ENCODE assay signal across 1 cellular context in the genomic region with DNA sequence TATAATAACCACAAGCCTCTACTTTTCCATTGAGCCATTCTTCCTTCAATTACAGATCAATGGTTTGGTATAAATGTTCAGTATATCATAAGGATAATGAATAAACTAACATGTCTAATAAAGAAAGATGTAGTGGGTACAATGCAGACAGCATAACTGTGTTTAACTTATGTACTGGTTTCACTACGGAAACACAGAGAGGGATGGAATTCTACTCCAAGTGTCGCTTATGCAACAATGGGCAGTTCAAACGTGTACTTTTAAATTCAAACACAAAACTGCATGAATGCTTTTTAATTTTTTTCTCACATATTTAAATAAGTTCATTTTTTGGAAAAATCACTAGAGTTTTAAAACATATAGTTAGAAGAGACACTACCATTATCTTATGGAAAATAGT.
A peak's percentile ranks its signal among the peaks of the same experiment; 100 is the strongest.
TF ChIP-seq lines count a peak whose summit lies in the region.

No MANE protein-coding gene starts in this region.

TF ChIP-seq in HepG2, 621 proteins besides CTCF, POLR2A, EP300 and RAD21 (continued from another document):
- TF ChIP-seq, protein P1, sequence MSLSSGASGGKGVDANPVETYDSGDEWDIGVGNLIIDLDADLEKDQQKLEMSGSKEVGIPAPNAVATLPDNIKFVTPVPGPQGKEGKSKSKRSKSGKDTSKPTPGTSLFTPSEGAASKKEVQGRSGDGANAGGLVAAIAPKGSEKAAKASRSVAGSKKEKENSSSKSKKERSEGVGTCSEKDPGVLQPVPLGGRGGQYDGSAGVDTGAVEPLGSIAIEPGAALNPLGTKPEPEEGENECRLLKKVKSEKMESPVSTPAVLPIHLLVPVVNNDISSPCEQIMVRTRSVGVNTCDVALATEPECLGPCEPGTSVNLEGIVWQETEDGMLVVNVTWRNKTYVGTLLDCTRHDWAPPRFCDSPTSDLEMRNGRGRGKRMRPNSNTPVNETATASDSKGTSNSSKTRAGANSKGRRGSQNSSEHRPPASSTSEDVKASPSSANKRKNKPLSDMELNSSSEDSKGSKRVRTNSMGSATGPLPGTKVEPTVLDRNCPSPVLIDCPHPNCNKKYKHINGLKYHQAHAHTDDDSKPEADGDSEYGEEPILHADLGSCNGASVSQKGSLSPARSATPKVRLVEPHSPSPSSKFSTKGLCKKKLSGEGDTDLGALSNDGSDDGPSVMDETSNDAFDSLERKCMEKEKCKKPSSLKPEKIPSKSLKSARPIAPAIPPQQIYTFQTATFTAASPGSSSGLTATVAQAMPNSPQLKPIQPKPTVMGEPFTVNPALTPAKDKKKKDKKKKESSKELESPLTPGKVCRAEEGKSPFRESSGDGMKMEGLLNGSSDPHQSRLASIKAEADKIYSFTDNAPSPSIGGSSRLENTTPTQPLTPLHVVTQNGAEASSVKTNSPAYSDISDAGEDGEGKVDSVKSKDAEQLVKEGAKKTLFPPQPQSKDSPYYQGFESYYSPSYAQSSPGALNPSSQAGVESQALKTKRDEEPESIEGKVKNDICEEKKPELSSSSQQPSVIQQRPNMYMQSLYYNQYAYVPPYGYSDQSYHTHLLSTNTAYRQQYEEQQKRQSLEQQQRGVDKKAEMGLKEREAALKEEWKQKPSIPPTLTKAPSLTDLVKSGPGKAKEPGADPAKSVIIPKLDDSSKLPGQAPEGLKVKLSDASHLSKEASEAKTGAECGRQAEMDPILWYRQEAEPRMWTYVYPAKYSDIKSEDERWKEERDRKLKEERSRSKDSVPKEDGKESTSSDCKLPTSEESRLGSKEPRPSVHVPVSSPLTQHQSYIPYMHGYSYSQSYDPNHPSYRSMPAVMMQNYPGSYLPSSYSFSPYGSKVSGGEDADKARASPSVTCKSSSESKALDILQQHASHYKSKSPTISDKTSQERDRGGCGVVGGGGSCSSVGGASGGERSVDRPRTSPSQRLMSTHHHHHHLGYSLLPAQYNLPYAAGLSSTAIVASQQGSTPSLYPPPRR (CRISPR knock-in tag; IDR thresholded peaks at IDR 0.05; ENCODE audit: borderline replicate concordance), result no peak
- TF ChIP-seq ZNF383 (CRISPR knock-in tag; IDR thresholded peaks at IDR 0.05; ENCODE audit: borderline replicate concordance), result no peak
- TF ChIP-seq ZBTB38 (CRISPR knock-in tag; IDR thresholded peaks at IDR 0.05), result no peak
- 0 out of 2 replicates have a peak, but pooled peaks have one; percentile 38 for TF ChIP-seq POGZ (CRISPR knock-in tag; IDR thresholded peaks at IDR 0.05)
- TF ChIP-seq, protein P2, sequence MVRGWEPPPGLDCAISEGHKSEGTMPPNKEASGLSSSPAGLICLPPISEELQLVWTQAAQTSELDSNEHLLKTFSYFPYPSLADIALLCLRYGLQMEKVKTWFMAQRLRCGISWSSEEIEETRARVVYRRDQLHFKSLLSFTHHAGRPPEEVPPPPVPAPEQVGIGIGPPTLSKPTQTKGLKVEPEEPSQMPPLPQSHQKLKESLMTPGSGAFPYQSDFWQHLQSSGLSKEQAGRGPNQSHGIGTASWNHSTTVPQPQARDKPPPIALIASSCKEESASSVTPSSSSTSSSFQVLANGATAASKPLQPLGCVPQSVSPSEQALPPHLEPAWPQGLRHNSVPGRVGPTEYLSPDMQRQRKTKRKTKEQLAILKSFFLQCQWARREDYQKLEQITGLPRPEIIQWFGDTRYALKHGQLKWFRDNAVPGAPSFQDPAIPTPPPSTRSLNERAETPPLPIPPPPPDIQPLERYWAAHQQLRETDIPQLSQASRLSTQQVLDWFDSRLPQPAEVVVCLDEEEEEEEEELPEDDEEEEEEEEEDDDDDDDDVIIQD (CRISPR knock-in tag; IDR thresholded peaks at IDR 0.05; ENCODE audit: low read depth), result peak; percentile 60; the same call in 1 of the 2 replicates
- 0 out of 2 replicates have a peak, but pooled peaks have one; percentile 23 for TF ChIP-seq FOXA3 (CRISPR knock-in tag; IDR thresholded peaks at IDR 0.05)
- no peak for TF ChIP-seq GATAD2A (CRISPR knock-in tag; IDR thresholded peaks at IDR 0.05)
- TF ChIP-seq, protein P3, sequence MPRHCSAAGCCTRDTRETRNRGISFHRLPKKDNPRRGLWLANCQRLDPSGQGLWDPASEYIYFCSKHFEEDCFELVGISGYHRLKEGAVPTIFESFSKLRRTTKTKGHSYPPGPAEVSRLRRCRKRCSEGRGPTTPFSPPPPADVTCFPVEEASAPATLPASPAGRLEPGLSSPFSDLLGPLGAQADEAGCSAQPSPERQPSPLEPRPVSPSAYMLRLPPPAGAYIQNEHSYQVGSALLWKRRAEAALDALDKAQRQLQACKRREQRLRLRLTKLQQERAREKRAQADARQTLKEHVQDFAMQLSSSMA (CRISPR knock-in tag; IDR thresholded peaks at IDR 0.05), result no peak
- peak; percentile 19; the same call in 1 of the 2 replicates for TF ChIP-seq ZNF644 (CRISPR knock-in tag; IDR thresholded peaks at IDR 0.05; ENCODE audit: low read depth)
- TF ChIP-seq, protein P4, sequence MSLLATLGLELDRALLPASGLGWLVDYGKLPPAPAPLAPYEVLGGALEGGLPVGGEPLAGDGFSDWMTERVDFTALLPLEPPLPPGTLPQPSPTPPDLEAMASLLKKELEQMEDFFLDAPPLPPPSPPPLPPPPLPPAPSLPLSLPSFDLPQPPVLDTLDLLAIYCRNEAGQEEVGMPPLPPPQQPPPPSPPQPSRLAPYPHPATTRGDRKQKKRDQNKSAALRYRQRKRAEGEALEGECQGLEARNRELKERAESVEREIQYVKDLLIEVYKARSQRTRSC (CRISPR knock-in tag; IDR thresholded peaks at IDR 0.05; ENCODE audit: low read depth), result no peak
- no peak for TF ChIP-seq ATF7-NPFF (CRISPR knock-in tag; IDR thresholded peaks at IDR 0.05; ENCODE audit: low read depth)
- TF ChIP-seq HMG20A (CRISPR knock-in tag; IDR thresholded peaks at IDR 0.05; ENCODE audit: borderline replicate concordance), result no peak
- TF ChIP-seq ZNF180 (CRISPR knock-in tag; IDR thresholded peaks at IDR 0.05; ENCODE audit: borderline replicate concordance, low read depth), result no peak
- TF ChIP-seq ZSCAN12 (CRISPR knock-in tag; IDR thresholded peaks at IDR 0.05), result no peak
- TF ChIP-seq MEIS2 (CRISPR knock-in tag; IDR thresholded peaks at IDR 0.05), result no peak
- TF ChIP-seq ZNF775 (CRISPR knock-in tag; IDR thresholded peaks at IDR 0.05; ENCODE audit: borderline replicate concordance), result no peak
- TF ChIP-seq, protein P5, sequence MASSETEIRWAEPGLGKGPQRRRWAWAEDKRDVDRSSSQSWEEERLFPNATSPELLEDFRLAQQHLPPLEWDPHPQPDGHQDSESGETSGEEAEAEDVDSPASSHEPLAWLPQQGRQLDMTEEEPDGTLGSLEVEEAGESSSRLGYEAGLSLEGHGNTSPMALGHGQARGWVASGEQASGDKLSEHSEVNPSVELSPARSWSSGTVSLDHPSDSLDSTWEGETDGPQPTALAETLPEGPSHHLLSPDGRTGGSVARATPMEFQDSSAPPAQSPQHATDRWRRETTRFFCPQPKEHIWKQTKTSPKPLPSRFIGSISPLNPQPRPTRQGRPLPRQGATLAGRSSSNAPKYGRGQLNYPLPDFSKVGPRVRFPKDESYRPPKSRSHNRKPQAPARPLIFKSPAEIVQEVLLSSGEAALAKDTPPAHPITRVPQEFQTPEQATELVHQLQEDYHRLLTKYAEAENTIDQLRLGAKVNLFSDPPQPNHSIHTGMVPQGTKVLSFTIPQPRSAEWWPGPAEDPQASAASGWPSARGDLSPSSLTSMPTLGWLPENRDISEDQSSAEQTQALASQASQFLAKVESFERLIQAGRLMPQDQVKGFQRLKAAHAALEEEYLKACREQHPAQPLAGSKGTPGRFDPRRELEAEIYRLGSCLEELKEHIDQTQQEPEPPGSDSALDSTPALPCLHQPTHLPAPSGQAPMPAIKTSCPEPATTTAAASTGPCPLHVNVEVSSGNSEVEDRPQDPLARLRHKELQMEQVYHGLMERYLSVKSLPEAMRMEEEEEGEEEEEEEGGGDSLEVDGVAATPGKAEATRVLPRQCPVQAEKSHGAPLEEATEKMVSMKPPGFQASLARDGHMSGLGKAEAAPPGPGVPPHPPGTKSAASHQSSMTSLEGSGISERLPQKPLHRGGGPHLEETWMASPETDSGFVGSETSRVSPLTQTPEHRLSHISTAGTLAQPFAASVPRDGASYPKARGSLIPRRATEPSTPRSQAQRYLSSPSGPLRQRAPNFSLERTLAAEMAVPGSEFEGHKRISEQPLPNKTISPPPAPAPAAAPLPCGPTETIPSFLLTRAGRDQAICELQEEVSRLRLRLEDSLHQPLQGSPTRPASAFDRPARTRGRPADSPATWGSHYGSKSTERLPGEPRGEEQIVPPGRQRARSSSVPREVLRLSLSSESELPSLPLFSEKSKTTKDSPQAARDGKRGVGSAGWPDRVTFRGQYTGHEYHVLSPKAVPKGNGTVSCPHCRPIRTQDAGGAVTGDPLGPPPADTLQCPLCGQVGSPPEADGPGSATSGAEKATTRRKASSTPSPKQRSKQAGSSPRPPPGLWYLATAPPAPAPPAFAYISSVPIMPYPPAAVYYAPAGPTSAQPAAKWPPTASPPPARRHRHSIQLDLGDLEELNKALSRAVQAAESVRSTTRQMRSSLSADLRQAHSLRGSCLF (CRISPR knock-in tag; IDR thresholded peaks at IDR 0.05; ENCODE audit: borderline replicate concordance), result no peak
- no peak for TF ChIP-seq SOX13 (IDR thresholded peaks at IDR 0.05)
- TF ChIP-seq SOX13 (CRISPR knock-in tag; conservative IDR thresholded peaks at IDR 0.05 in 1 of 2, IDR thresholded peaks at IDR 0.05 in 1 of 2), result peak in 1 of 2 experiments; percentile 33; a peak in 1 of 4 replicates
- TF ChIP-seq ESRRA (CRISPR knock-in tag; IDR thresholded peaks at IDR 0.05; ENCODE audit: low read depth), result no peak
- TF ChIP-seq, protein P6, sequence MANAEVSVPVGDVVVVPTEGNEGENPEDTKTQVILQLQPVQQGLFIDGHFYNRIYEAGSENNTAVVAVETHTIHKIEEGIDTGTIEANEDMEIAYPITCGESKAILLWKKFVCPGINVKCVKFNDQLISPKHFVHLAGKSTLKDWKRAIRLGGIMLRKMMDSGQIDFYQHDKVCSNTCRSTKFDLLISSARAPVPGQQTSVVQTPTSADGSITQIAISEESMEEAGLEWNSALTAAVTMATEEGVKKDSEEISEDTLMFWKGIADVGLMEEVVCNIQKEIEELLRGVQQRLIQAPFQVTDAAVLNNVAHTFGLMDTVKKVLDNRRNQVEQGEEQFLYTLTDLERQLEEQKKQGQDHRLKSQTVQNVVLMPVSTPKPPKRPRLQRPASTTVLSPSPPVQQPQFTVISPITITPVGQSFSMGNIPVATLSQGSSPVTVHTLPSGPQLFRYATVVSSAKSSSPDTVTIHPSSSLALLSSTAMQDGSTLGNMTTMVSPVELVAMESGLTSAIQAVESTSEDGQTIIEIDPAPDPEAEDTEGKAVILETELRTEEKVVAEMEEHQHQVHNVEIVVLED (CRISPR knock-in tag; IDR thresholded peaks at IDR 0.05; ENCODE audit: borderline replicate concordance), result no peak
- 0 out of 2 replicates have a peak, but pooled peaks have one; percentile 16 for TF ChIP-seq CREM (IDR thresholded peaks at IDR 0.05)
- no peak for TF ChIP-seq CREM (CRISPR knock-in tag; IDR thresholded peaks at IDR 0.05)
- TF ChIP-seq, protein P7, sequence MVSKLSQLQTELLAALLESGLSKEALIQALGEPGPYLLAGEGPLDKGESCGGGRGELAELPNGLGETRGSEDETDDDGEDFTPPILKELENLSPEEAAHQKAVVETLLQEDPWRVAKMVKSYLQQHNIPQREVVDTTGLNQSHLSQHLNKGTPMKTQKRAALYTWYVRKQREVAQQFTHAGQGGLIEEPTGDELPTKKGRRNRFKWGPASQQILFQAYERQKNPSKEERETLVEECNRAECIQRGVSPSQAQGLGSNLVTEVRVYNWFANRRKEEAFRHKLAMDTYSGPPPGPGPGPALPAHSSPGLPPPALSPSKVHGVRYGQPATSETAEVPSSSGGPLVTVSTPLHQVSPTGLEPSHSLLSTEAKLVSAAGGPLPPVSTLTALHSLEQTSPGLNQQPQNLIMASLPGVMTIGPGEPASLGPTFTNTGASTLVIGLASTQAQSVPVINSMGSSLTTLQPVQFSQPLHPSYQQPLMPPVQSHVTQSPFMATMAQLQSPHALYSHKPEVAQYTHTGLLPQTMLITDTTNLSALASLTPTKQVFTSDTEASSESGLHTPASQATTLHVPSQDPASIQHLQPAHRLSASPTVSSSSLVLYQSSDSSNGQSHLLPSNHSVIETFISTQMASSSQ (IDR thresholded peaks at IDR 0.05; ENCODE audit: low read depth), result no peak
- TF ChIP-seq, protein P7 (CRISPR knock-in tag; IDR thresholded peaks at IDR 0.05; ENCODE audit: borderline replicate concordance), result no peak
- no peak for TF ChIP-seq NFE2L2 (IDR thresholded peaks at IDR 0.05; ENCODE audit: low read length)
- TF ChIP-seq, protein P8, sequence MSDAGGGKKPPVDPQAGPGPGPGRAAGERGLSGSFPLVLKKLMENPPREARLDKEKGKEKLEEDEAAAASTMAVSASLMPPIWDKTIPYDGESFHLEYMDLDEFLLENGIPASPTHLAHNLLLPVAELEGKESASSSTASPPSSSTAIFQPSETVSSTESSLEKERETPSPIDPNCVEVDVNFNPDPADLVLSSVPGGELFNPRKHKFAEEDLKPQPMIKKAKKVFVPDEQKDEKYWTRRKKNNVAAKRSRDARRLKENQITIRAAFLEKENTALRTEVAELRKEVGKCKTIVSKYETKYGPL (CRISPR knock-in tag; IDR thresholded peaks at IDR 0.05), result peak; percentile 93
- TF ChIP-seq MTF2 (CRISPR knock-in tag; IDR thresholded peaks at IDR 0.05; ENCODE audit: borderline replicate concordance), result no peak
- TF ChIP-seq MZF1 (CRISPR knock-in tag; IDR thresholded peaks at IDR 0.05; ENCODE audit: borderline replicate concordance), result no peak
TF ChIP-seq in HepG2: peak in this region for 9.
